ENCODE assay signal across 1 cellular context in the genomic region with DNA sequence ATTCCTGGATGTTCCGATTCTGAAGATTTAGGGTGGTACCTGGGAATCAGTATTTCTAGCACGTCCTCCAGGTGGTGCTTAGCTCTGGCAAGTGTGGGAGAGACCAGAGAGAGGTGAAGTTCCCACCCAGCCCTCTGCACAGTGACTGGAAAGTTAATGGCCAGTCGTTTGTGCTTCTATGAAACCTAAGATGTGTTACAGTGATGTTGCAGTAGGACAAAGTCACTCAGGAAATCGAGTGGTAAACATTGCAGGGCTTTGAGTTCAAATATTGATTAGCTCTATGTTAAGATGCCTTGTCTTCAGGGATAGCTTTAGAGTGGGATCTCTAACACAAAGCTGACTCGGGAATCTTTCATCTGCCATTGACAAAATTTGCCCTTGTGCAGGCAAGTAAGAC.
TF ChIP-seq lines count a peak whose summit lies in the region.

No MANE protein-coding gene starts in this region.

TF ChIP-seq in K562, 482 proteins besides CTCF, POLR2A, EP300 and RAD21:
- TF ChIP-seq ILF3 (IDR thresholded peaks at IDR 0.05; ENCODE audit: borderline replicate concordance) (no peak), MAFG (tag; conservative IDR thresholded peaks at IDR 0.05) (no peak), TFAM (CRISPR knock-in tag; conservative IDR thresholded peaks at IDR 0.05) (no peak), ZNF140 (CRISPR knock-in tag; IDR thresholded peaks at IDR 0.05) (no peak), ZBTB9 (CRISPR knock-in tag; IDR thresholded peaks at IDR 0.05) (no peak), HINFP (tag; conservative IDR thresholded peaks at IDR 0.05; ENCODE audit: low read depth) (no peak), FOXK1 (CRISPR knock-in tag; IDR thresholded peaks at IDR 0.05; ENCODE audit: borderline replicate concordance) (no peak), DLX4 (CRISPR knock-in tag; IDR thresholded peaks at IDR 0.05) (no peak), TEAD1 (CRISPR knock-in tag; IDR thresholded peaks at IDR 0.05) (no peak), ZMIZ1 (IDR thresholded peaks at IDR 0.05; ENCODE audit: low read depth in 2 of 2, low read length in 2 of 2) (no peak), PHB (CRISPR knock-in tag; IDR thresholded peaks at IDR 0.05) (no peak), ZNF717 (CRISPR knock-in tag; IDR thresholded peaks at IDR 0.05) (no peak), ZNF778 (CRISPR knock-in tag; IDR thresholded peaks at IDR 0.05) (no peak), ZNF146 (CRISPR knock-in tag; IDR thresholded peaks at IDR 0.05; ENCODE audit: unreplicated experiment) (no peak)
- TF ChIP-seq, protein P1, sequence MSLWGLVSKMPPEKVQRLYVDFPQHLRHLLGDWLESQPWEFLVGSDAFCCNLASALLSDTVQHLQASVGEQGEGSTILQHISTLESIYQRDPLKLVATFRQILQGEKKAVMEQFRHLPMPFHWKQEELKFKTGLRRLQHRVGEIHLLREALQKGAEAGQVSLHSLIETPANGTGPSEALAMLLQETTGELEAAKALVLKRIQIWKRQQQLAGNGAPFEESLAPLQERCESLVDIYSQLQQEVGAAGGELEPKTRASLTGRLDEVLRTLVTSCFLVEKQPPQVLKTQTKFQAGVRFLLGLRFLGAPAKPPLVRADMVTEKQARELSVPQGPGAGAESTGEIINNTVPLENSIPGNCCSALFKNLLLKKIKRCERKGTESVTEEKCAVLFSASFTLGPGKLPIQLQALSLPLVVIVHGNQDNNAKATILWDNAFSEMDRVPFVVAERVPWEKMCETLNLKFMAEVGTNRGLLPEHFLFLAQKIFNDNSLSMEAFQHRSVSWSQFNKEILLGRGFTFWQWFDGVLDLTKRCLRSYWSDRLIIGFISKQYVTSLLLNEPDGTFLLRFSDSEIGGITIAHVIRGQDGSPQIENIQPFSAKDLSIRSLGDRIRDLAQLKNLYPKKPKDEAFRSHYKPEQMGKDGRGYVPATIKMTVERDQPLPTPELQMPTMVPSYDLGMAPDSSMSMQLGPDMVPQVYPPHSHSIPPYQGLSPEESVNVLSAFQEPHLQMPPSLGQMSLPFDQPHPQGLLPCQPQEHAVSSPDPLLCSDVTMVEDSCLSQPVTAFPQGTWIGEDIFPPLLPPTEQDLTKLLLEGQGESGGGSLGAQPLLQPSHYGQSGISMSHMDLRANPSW (CRISPR knock-in tag; IDR thresholded peaks at IDR 0.05): no peak
- TF ChIP-seq, protein P2, sequence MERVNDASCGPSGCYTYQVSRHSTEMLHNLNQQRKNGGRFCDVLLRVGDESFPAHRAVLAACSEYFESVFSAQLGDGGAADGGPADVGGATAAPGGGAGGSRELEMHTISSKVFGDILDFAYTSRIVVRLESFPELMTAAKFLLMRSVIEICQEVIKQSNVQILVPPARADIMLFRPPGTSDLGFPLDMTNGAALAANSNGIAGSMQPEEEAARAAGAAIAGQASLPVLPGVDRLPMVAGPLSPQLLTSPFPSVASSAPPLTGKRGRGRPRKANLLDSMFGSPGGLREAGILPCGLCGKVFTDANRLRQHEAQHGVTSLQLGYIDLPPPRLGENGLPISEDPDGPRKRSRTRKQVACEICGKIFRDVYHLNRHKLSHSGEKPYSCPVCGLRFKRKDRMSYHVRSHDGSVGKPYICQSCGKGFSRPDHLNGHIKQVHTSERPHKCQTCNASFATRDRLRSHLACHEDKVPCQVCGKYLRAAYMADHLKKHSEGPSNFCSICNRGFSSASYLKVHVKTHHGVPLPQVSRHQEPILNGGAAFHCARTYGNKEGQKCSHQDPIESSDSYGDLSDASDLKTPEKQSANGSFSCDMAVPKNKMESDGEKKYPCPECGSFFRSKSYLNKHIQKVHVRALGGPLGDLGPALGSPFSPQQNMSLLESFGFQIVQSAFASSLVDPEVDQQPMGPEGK (CRISPR knock-in tag; IDR thresholded peaks at IDR 0.05; ENCODE audit: borderline replicate concordance): no peak
